ENCODE assay signal across 1 cellular context in the genomic region with DNA sequence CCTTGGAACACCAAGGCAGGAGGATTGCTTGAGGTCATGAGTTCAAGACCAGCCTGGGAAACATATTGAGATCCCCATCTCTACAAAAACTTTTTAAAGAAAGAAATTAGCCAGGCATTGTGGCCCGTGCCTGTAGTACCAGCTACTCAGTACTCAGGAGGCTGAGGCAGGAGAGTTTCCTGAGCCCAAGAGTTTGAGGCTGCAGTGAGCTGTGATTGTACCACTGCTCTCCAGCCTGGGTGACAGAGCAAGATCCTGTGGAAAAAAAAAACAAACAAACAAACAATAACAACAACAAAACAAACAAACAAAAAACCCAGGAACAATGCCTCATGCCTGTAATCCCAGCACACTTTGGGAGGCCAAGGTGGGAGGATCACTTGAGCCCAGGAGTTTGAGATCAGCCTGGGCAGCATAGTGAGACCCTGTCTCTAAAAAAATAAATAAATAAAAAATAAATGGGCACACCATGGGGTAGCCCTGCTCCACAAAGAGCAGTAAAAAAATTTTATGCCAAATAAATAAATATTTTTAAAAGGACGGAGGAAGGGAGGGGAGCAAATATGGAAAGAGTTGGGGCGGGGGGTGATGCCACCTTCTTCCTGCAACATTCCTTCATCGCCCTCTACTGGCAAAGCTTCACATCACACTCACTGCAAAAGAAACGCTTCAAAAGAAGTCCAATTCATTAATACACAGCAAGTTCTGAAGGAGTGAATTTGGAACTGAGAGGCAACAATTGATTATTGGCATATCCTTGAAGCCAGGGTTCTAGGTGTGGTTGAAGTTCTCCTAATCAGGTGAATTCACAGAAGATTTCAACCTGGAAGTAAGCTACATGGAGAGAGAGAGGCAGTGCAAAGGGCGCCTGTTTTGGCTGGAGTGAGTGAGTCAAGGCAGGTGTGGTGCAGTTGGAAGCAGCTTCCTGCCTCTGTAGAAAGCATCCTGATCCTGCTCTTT.
TF ChIP-seq lines count a peak whose summit lies in the region.

No MANE protein-coding gene starts in this region.

TF ChIP-seq in HepG2, 621 proteins besides CTCF, POLR2A, EP300 and RAD21 (continued from another document):
- TF ChIP-seq, protein P1, sequence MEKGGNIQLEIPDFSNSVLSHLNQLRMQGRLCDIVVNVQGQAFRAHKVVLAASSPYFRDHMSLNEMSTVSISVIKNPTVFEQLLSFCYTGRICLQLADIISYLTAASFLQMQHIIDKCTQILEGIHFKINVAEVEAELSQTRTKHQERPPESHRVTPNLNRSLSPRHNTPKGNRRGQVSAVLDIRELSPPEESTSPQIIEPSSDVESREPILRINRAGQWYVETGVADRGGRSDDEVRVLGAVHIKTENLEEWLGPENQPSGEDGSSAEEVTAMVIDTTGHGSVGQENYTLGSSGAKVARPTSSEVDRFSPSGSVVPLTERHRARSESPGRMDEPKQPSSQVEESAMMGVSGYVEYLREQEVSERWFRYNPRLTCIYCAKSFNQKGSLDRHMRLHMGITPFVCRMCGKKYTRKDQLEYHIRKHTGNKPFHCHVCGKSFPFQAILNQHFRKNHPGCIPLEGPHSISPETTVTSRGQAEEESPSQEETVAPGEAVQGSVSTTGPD (CRISPR knock-in tag; IDR thresholded peaks at IDR 0.05), result no peak
- peak; percentile 75 for TF ChIP-seq STAG1 (CRISPR knock-in tag; IDR thresholded peaks at IDR 0.05)
- TF ChIP-seq ZNF749 (CRISPR knock-in tag; IDR thresholded peaks at IDR 0.05; ENCODE audit: borderline replicate concordance), result no peak
- TF ChIP-seq, protein P2, sequence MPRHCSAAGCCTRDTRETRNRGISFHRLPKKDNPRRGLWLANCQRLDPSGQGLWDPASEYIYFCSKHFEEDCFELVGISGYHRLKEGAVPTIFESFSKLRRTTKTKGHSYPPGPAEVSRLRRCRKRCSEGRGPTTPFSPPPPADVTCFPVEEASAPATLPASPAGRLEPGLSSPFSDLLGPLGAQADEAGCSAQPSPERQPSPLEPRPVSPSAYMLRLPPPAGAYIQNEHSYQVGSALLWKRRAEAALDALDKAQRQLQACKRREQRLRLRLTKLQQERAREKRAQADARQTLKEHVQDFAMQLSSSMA (CRISPR knock-in tag; IDR thresholded peaks at IDR 0.05), result no peak
- TF ChIP-seq, protein P3, sequence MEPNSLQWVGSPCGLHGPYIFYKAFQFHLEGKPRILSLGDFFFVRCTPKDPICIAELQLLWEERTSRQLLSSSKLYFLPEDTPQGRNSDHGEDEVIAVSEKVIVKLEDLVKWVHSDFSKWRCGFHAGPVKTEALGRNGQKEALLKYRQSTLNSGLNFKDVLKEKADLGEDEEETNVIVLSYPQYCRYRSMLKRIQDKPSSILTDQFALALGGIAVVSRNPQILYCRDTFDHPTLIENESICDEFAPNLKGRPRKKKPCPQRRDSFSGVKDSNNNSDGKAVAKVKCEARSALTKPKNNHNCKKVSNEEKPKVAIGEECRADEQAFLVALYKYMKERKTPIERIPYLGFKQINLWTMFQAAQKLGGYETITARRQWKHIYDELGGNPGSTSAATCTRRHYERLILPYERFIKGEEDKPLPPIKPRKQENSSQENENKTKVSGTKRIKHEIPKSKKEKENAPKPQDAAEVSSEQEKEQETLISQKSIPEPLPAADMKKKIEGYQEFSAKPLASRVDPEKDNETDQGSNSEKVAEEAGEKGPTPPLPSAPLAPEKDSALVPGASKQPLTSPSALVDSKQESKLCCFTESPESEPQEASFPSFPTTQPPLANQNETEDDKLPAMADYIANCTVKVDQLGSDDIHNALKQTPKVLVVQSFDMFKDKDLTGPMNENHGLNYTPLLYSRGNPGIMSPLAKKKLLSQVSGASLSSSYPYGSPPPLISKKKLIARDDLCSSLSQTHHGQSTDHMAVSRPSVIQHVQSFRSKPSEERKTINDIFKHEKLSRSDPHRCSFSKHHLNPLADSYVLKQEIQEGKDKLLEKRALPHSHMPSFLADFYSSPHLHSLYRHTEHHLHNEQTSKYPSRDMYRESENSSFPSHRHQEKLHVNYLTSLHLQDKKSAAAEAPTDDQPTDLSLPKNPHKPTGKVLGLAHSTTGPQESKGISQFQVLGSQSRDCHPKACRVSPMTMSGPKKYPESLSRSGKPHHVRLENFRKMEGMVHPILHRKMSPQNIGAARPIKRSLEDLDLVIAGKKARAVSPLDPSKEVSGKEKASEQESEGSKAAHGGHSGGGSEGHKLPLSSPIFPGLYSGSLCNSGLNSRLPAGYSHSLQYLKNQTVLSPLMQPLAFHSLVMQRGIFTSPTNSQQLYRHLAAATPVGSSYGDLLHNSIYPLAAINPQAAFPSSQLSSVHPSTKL (CRISPR knock-in tag; IDR thresholded peaks at IDR 0.05), result 0 out of 2 replicates have a peak, but pooled peaks have one; percentile 17
- TF ChIP-seq FOXP1 (IDR thresholded peaks at IDR 0.05), result 0 out of 2 replicates have a peak, but pooled peaks have one; percentile 28
- no peak for TF ChIP-seq FOXP1 (CRISPR knock-in tag; IDR thresholded peaks at IDR 0.05)
- peak; percentile 11; the same call in 1 of the 2 replicates for TF ChIP-seq MED1 (CRISPR knock-in tag; IDR thresholded peaks at IDR 0.05)
- no peak for TF ChIP-seq ZNF772 (CRISPR knock-in tag; IDR thresholded peaks at IDR 0.05)
- 0 out of 2 replicates have a peak, but pooled peaks have one; percentile 15 for TF ChIP-seq SAP130 (CRISPR knock-in tag; IDR thresholded peaks at IDR 0.05; ENCODE audit: low read depth)
- TF ChIP-seq BHLHE40 (IDR thresholded peaks at IDR 0.05; ENCODE audit: low read length), result 0 out of 2 replicates have a peak, but pooled peaks have one; percentile 10
TF ChIP-seq in HepG2: peak in this region for 9.
